In genomic region chr13:20559659-20560356, GRCh38 we compare ENCODE assay signal across 17 cellular contexts. TPM values are rescaled to one million over a fixed set of nuclear protein-coding genes. Genes with fewer than 3 reads are reported as not detected.
DNase-seq lines count a peak whose midpoint lies in the region; ATAC-seq and TF ChIP-seq lines count a peak whose summit lies in the region.
"Had no signal": no experiment of that assay in that cellular context is flagged by ENCODE, and none has a peak within 500 bp of the region (broad histone marks: within the 10 kb centered on the region; RNA-seq: fewer than 3 reads in every experiment).

No MANE protein-coding gene starts in this region.

- H3K79me2 ChIP-seq in mammary epithelial cell (ENCODE audit: insufficient read depth, low read length) = no peaks in the 10 kb centered on the region

- H3K36me3 Mint-ChIP-seq in progenitor cell of endocrine pancreas (ENCODE audit: insufficient read depth) = peaks cover 4% of the 10 kb centered on the region

- DNase-seq in mammary epithelial cell = peak; percentile 1
- DNase-seq in breast epithelium (ENCODE audit: low spot score in 2 of 2) = no peak
- DNase-seq in left lobe of liver (ENCODE audit: low spot score) = peak; percentile 88
- no peak for DNase-seq in progenitor cell of endocrine pancreas (ENCODE audit: low spot score, unreplicated experiment)
- no peak for DNase-seq in upper lobe of left lung
- no peak for DNase-seq in sciatic nerve (ENCODE audit: low spot score)
- no peak for DNase-seq in upper lobe of right lung
- DNase-seq: EL, H7, Karpas-422, MM.1S, NCI-H1105 treated with DMSO at 0.1 percent for 48 hours, NCI-H187 treated with DMSO at 0.1 percent for 48 hours, NCI-H2171, NCI-H82 had no signal

- no peaks in the 10 kb centered on the region for H3K27me3 Mint-ChIP-seq in progenitor cell of endocrine pancreas

- H3K36me3 ChIP-seq in mammary epithelial cell (ENCODE audit: insufficient read depth, low read length) (no peaks in the 10 kb centered on the region), breast epithelium (no peaks in the 10 kb centered on the region), upper lobe of left lung (no peaks in the 10 kb centered on the region), upper lobe of right lung (no peaks in the 10 kb centered on the region)
- H3K36me3 ChIP-seq: BLaER1 treated with 17β-estradiol and CSF1 and Interleukin-3, amounts not matched to agents 10 nM and 100 nM had no signal

- H3K9me3 Mint-ChIP-seq in progenitor cell of endocrine pancreas (ENCODE audit: low read depth) = peaks cover 6% of the 10 kb centered on the region

- H3K9me3 ChIP-seq in mammary epithelial cell (replicated peaks; ENCODE audit: insufficient read depth, low read length) (peaks cover 8% of the 10 kb centered on the region), breast epithelium (no peaks in the 10 kb centered on the region), upper lobe of left lung (no peaks in the 10 kb centered on the region), upper lobe of right lung (no peaks in the 10 kb centered on the region)

- no peak for TF ChIP-seq POLR2A in breast epithelium (IDR thresholded peaks at IDR 0.05)
- TF ChIP-seq POLR2A in upper lobe of left lung (IDR thresholded peaks at IDR 0.05) = no peak

- dilution Hi-C loops in mammary epithelial cell (cut with HindIII; ENCODE audit: low sequenced_read_pairs) = no loop called here

- no peak for TF ChIP-seq EP300 in upper lobe of left lung (IDR thresholded peaks at IDR 0.05)

- H3K9ac ChIP-seq in mammary epithelial cell (ENCODE audit: insufficient read depth, low read length) = no peak overlapping the region
- H3K9ac ChIP-seq: BLaER1 treated with 17β-estradiol and CSF1 and Interleukin-3, amounts not matched to agents 10 nM and 100 nM had no signal

- ATAC-seq in left lobe of liver (peak; percentile 79), GM21367 (IDR thresholded peaks at IDR 0.05; ENCODE audit: unreplicated experiment) (no peak), upper lobe of left lung (ENCODE audit: low FRiP score in 2 of 2) (no peak), sciatic nerve (no peak), upper lobe of right lung (no peak)

- H4K20me1 ChIP-seq in mammary epithelial cell (ENCODE audit: insufficient read depth, low read length) = no peaks in the 10 kb centered on the region
- H4K20me1 ChIP-seq: BLaER1 treated with 17β-estradiol and CSF1 and Interleukin-3, amounts not matched to agents 10 nM and 100 nM had no signal

- no TSS peak for BruUV-seq in mammary epithelial cell (replicated peaks; lab: Mats Ljungman, UMichigan)

- WGBS in mammary epithelial cell (ENCODE audit: low coverage, missing lambda C conversion rate) = 47% methylated on average over 3 of the region's 6 CpGs
- WGBS in upper lobe of left lung, 2 donors = 84 to 86% methylated on average over 6 of the region's 6 CpGs

- no peak overlapping the region for H3K4me3 Mint-ChIP-seq in progenitor cell of endocrine pancreas (ENCODE audit: low read depth)

- no peak overlapping the region for H3K4me2 ChIP-seq in mammary epithelial cell (ENCODE audit: insufficient read depth, low read depth, low read length)
- H3K4me2 ChIP-seq: BLaER1 treated with 17β-estradiol and CSF1 and Interleukin-3, amounts not matched to agents 10 nM and 100 nM had no signal

- no peak overlapping the region for H2AFZ ChIP-seq in mammary epithelial cell (ENCODE audit: low read depth, low read length)

- TF ChIP-seq CTCF in mammary epithelial cell (conservative IDR thresholded peaks at IDR 0.05 in 1 of 2, IDR thresholded peaks at IDR 0.05 in 1 of 2; ENCODE audit: extremely low read depth in 1 of 2, insufficient read depth in 1 of 2, low read depth in 1 of 2, low read length in 2 of 2) = no peak
- TF ChIP-seq CTCF in breast epithelium (IDR thresholded peaks at IDR 0.05) = no peak
- TF ChIP-seq CTCF in progenitor cell of endocrine pancreas (IDR thresholded peaks at IDR 0.05; ENCODE audit: unreplicated experiment) = no peak
- no peak for TF ChIP-seq CTCF in upper lobe of left lung (IDR thresholded peaks at IDR 0.05)
- no peak for TF ChIP-seq CTCF in upper lobe of right lung (IDR thresholded peaks at IDR 0.05)

- intact Hi-C loops in mammary epithelial cell (cut with micrococcal nuclease) = no loop called here
- intact Hi-C loops in breast epithelium (cut with DNase I; ENCODE audit: low total_unique reads) = no loop called here
- intact Hi-C loops in sciatic nerve (cut with DNase I) = no loop called here
- intact Hi-C loops in upper lobe of right lung (cut with DNase I) = no loop called here

- H3K4me1 ChIP-seq in mammary epithelial cell (ENCODE audit: insufficient read depth, low read length) (no peaks in the 10 kb centered on the region), breast epithelium (no peaks in the 10 kb centered on the region), upper lobe of left lung (no peaks in the 10 kb centered on the region), upper lobe of right lung (no peaks in the 10 kb centered on the region)
- H3K4me1 ChIP-seq: BLaER1 treated with 17β-estradiol and CSF1 and Interleukin-3, amounts not matched to agents 10 nM and 100 nM had no signal

- peak overlapping the region; percentile 43 for H3K27ac Mint-ChIP-seq in progenitor cell of endocrine pancreas

- in situ Hi-C loops in mammary epithelial cell (cut with MboI; ENCODE audit: low sequenced_read_pairs in 2 of 2) = no loop called here

- H3K27me3 ChIP-seq in mammary epithelial cell (ENCODE audit: insufficient read depth, low read length) = no peaks in the 10 kb centered on the region
- no peaks in the 10 kb centered on the region for H3K27me3 ChIP-seq in breast epithelium
- H3K27me3 ChIP-seq in upper lobe of left lung = no peaks in the 10 kb centered on the region
- no peaks in the 10 kb centered on the region for H3K27me3 ChIP-seq in upper lobe of right lung
- H3K27me3 ChIP-seq: BLaER1 treated with 17β-estradiol and CSF1 and Interleukin-3, amounts not matched to agents 10 nM and 100 nM had no signal

- CTCF ChIA-PET in mammary epithelial cell (lab: Charles Lee; ENCODE audit: low non-redundant PET) = no interaction called here

- H3K4me1 Mint-ChIP-seq in progenitor cell of endocrine pancreas (ENCODE audit: low read depth) = peaks cover 16% of the 10 kb centered on the region

- no peak overlapping the region for H3K4me3 ChIP-seq in mammary epithelial cell (replicated peaks in 1 of 3; ENCODE audit: insufficient read depth in 1 of 3, low read depth in 2 of 3, low read length in 3 of 3)
- no peak overlapping the region for H3K4me3 ChIP-seq in breast epithelium
- no peak overlapping the region for H3K4me3 ChIP-seq in upper lobe of left lung
- no peak overlapping the region for H3K4me3 ChIP-seq in upper lobe of right lung
- H3K4me3 ChIP-seq: BLaER1 treated with 17β-estradiol and CSF1 and Interleukin-3, amounts not matched to agents 10 nM and 100 nM had no signal

- H3K27ac ChIP-seq in mammary epithelial cell (ENCODE audit: insufficient read depth, low read depth, low read length) (no peak overlapping the region), breast epithelium (no peak overlapping the region), upper lobe of left lung (no peak overlapping the region), upper lobe of right lung (no peak overlapping the region)
- H3K27ac ChIP-seq: BLaER1 treated with 17β-estradiol and CSF1 and Interleukin-3, amounts not matched to agents 10 nM and 100 nM had no signal

RNA-seq across cellular contexts. Expression of gene IFT88, which starts 7.1 kb away (rescaled TPM):
- total RNA-seq in mammary epithelial cell = 10 to 100 TPM; 10.3 to 11.2 TPM
- polyA plus RNA-seq in mammary epithelial cell = 4.0 TPM
- 2.2 TPM for polyA minus RNA-seq in mammary epithelial cell
- 10 to 100 TPM; 13.9 to 35.0 (median 27.9) TPM for total RNA-seq in breast epithelium
- 7.9 TPM for total RNA-seq in left lobe of liver
- total RNA-seq in progenitor cell of endocrine pancreas = 29.4 and 30.2 TPM in 2 replicates
- 10 to 100 TPM in 4 of 6 donors, 1 to 10 TPM in 2; 5.5 to 55.5 (median 15.5) TPM for total RNA-seq in upper lobe of left lung
- 20.5 TPM for total RNA-seq in sciatic nerve
- 13.6 TPM for total RNA-seq in upper lobe of right lung

RNA-seq across cellular contexts. Expression of gene CRYL1, which starts 34.2 kb away (rescaled TPM):
- total RNA-seq in mammary epithelial cell (10 to 100 TPM; 17.0 to 18.5 TPM), breast epithelium (10 to 100 TPM; 27.5 to 68.3 (median 29.0) TPM), left lobe of liver (174 TPM), progenitor cell of endocrine pancreas (10.9 and 11.7 TPM in 2 replicates), upper lobe of left lung (10 to 100 TPM; 22.2 to 38.9 (median 28.7) TPM), sciatic nerve (44.8 TPM), upper lobe of right lung (28.5 TPM)
- polyA plus RNA-seq in mammary epithelial cell = 26.9 TPM
- 36.5 TPM for polyA minus RNA-seq in mammary epithelial cell

Comparison
In these comparisons a context has a peak if more than half of its experiments do, and no peak if none do; other contexts are left out.
1. DNase-seq: peak in mammary epithelial cell (single experiment) and left lobe of liver (single experiment); none in breast epithelium (0 of 2), progenitor cell of endocrine pancreas (single experiment), upper lobe of left lung (0 of 2), sciatic nerve (single experiment) and upper lobe of right lung (single experiment).